Comparison of ENCODE assay signal across 10 cellular contexts in genomic region chr7:1668932-1669485, GRCh38. TPM values are rescaled to one million over a fixed set of nuclear protein-coding genes. Genes with fewer than 3 reads are reported as not detected.
DNase-seq lines count a peak whose midpoint lies in the region; ATAC-seq and TF ChIP-seq lines count a peak whose summit lies in the region.
"Had no signal": no experiment of that assay in that cellular context is flagged by ENCODE, and none has a peak within 500 bp of the region (broad histone marks: within the 10 kb centered on the region; RNA-seq: fewer than 3 reads in every experiment).

No MANE protein-coding gene starts in this region.

- H3K56ac ChIP-seq in mesendoderm (ENCODE audit: low read length), result peak overlapping the region; percentile 75

- 0 out of 2 replicates have a peak, but pooled peaks cover 5% of the 10 kb centered on the region for H3F3A ChIP-seq in GM23248 (ENCODE audit: insufficient read depth)

- no peaks in the 10 kb centered on the region for H3K79me1 ChIP-seq in mesendoderm (ENCODE audit: low read length)

- peak overlapping the region; percentile 5 for H3K18ac ChIP-seq in mesendoderm (ENCODE audit: low read length)

- POLR2A ChIA-PET in AG04449 (lab: Yijun Ruan, JAX), result interaction anchor here (0.5 kb wide), 1 partner anchor 506 kb away, joined by 3 read pairs; no protein-coding TSS in a partner anchor

- DNase-seq in AG04449 (ENCODE audit: low read depth, low spot score), result no peak
- peak; percentile 27 for DNase-seq in GM23248
- no peak for DNase-seq in central memory CD8-positive, alpha-beta T cell (ENCODE audit: low spot score in 2 of 2)
- DNase-seq in mesendoderm, result peak; percentile 45
- DNase-seq in NCI-H2171 treated with DMSO at 0.1 percent for 48 hours (lab: John Stamatoyannopoulos, UW), result no peak
- no peak for DNase-seq in cortex of kidney (lab: John Stamatoyannopoulos, UW)
- DNase-seq in 8988T, result no peak
- DNase-seq: NCI-H1694 treated with DMSO at 0.1 percent for 48 hours had no signal

- no peaks in the 10 kb centered on the region for H3K9me3 ChIP-seq in GM23248 (ENCODE audit: low read depth)

- no peak overlapping the region for H3K4ac ChIP-seq in mesendoderm (ENCODE audit: low read depth, low read length)

- H3K79me2 ChIP-seq in GM23248 (ENCODE audit: insufficient read depth), result no peaks in the 10 kb centered on the region
- H3K79me2 ChIP-seq in mesendoderm (ENCODE audit: control insufficient read depth, insufficient read depth, low read length), result no peaks in the 10 kb centered on the region

- peak overlapping the region; percentile 2 for H3K4me3 ChIP-seq in AG04449 (ENCODE audit: low read depth, low read length)
- H3K4me3 ChIP-seq in GM23248, result no peak overlapping the region
- no peak overlapping the region for H3K4me3 ChIP-seq in mesendoderm (ENCODE audit: low read length)

- peaks cover 13% of the 10 kb centered on the region for H3K4me1 Mint-ChIP-seq in central memory CD8-positive, alpha-beta T cell

- peak overlapping the region; percentile 59 for H3K4me3 Mint-ChIP-seq in central memory CD8-positive, alpha-beta T cell
- H3K4me3 Mint-ChIP-seq: T-helper 2 cell treated with Interferon-gamma antibody and Interleukin-4, amounts not matched to agents 5 μg/mL and 100 μg/mL, for 36 hours had no signal

- no peaks in the 10 kb centered on the region for H4K20me1 ChIP-seq in GM23248 (ENCODE audit: insufficient read depth)

- H3K9ac ChIP-seq in GM23248, result no peak overlapping the region
- peak overlapping the region; percentile 40 for H3K9ac ChIP-seq in mesendoderm (ENCODE audit: low read length)

- no peak overlapping the region for H4K8ac ChIP-seq in mesendoderm (ENCODE audit: low read depth, low read length)

- no peak overlapping the region for H2AK5ac ChIP-seq in mesendoderm (ENCODE audit: low read length)

- H3K27ac Mint-ChIP-seq in central memory CD8-positive, alpha-beta T cell (ENCODE audit: low read depth), result no peak overlapping the region
- H3K27ac Mint-ChIP-seq: T-helper 2 cell treated with Interferon-gamma antibody and Interleukin-4, amounts not matched to agents 5 μg/mL and 100 μg/mL, for 36 hours had no signal

- H3K4me1 ChIP-seq in GM23248 (ENCODE audit: insufficient read depth) (no peaks in the 10 kb centered on the region), mesendoderm (ENCODE audit: control insufficient read depth, low read depth, low read length) (no peaks in the 10 kb centered on the region)

- H3K27me3 ChIP-seq in GM23248 (replicated peaks; ENCODE audit: insufficient read depth) (peaks cover 4% of the 10 kb centered on the region; the same call in 1 of the 2 replicates), mesendoderm (ENCODE audit: insufficient read depth, low read length, poor library complexity) (peaks cover 34% of the 10 kb centered on the region)

- no peak for ATAC-seq in central memory CD8-positive, alpha-beta T cell (replicated peaks; ENCODE audit: extremely low read depth, poor library complexity, severe bottlenecking)
- no peak for ATAC-seq in GM21515 (IDR thresholded peaks at IDR 0.05; ENCODE audit: unreplicated experiment)

- H3K36me3 ChIP-seq in GM23248 (ENCODE audit: low read depth), result no peaks in the 10 kb centered on the region
- no peaks in the 10 kb centered on the region for H3K36me3 ChIP-seq in mesendoderm (ENCODE audit: control insufficient read depth, insufficient read depth, low read length)

- in situ Hi-C loops in GM23248 (cut with MboI), result no loop called here

- H3K9me3 Mint-ChIP-seq in central memory CD8-positive, alpha-beta T cell, result no peaks in the 10 kb centered on the region
- H3K9me3 Mint-ChIP-seq: T-helper 2 cell treated with Interferon-gamma antibody and Interleukin-4, amounts not matched to agents 5 μg/mL and 100 μg/mL, for 36 hours had no signal

- peaks cover 36% of the 10 kb centered on the region for H3K27me3 Mint-ChIP-seq in central memory CD8-positive, alpha-beta T cell

- CTCF ChIA-PET in AG04449 (lab: Yijun Ruan, JAX), result interaction anchor here (1.0 to 1.6 kb wide), 6 partner anchors 30 to 679 kb away, joined by 3 to 6 read pairs (median 4); no protein-coding TSS in a partner anchor

- no peak overlapping the region for H2BK15ac ChIP-seq in mesendoderm (replicated peaks; ENCODE audit: low read depth)

- H3K4me2 ChIP-seq in GM23248 (ENCODE audit: unreplicated experiment) (no peak overlapping the region), mesendoderm (ENCODE audit: low read length) (peak overlapping the region; percentile 55)

- H3K27ac ChIP-seq in GM23248 (no peak overlapping the region), mesendoderm (ENCODE audit: low read depth, low read length) (no peak overlapping the region)

- H2BK5ac ChIP-seq in mesendoderm (ENCODE audit: low read length), result no peak overlapping the region

- peaks cover 2% of the 10 kb centered on the region for H3K36me3 Mint-ChIP-seq in central memory CD8-positive, alpha-beta T cell (ENCODE audit: insufficient read depth)

- no peak overlapping the region for H3K23ac ChIP-seq in mesendoderm (ENCODE audit: low read length)

- H4K5ac ChIP-seq in mesendoderm (ENCODE audit: low read length), result no peak overlapping the region

- H2AFZ ChIP-seq in GM23248, result no peak overlapping the region

- H2BK120ac ChIP-seq in mesendoderm (ENCODE audit: low read depth, low read length), result no peak overlapping the region

- no peaks in the 10 kb centered on the region for H3K9me2 ChIP-seq in GM23248 (ENCODE audit: insufficient read depth)

- no peak for TF ChIP-seq CTCF in AG04449 (IDR thresholded peaks at IDR 0.05; ENCODE audit: insufficient read depth, low read length, missing control alignments)

- 47 to 54% methylated on average over 23 to 43 of the region's 43 CpGs for WGBS in GM23248 (ENCODE audit: low coverage in 1 of 2, low lambda C conversion rate in 2 of 2, missing lambda C conversion rate in 2 of 2), 2 experiments
- whole genome bisulfite sequencing in mesendoderm (ENCODE audit: extremely low coverage, insufficient coverage, low lambda C conversion rate), result no CpG with 5 or more reads among the region's 43 CpGs

RNA-seq across cellular contexts. Expression of gene ELFN1, which starts 1.1 kb away (rescaled TPM):
- 5.1 and 6.2 TPM in 2 replicates for total RNA-seq in GM23248 (2014; rRNA removed; shearing (Covaris generic))
- polyA plus RNA-seq in GM23248 (2016; fragmentation: Nextera tagmentation; extraction: Ambion mirVana), result 0.13 and 0.19 TPM in 2 replicates
- polyA plus RNA-seq in mesendoderm (2013, experiment 1 of 2), result 0.86 TPM
- 0.85 TPM for polyA plus RNA-seq in mesendoderm (2013, experiment 2 of 2)

Comparison
In these comparisons a context has a peak if more than half of its experiments do, and no peak if none do; other contexts are left out.
1. DNase-seq: peak in GM23248 (single experiment) and mesendoderm (single experiment); none in AG04449 (single experiment), central memory CD8-positive, alpha-beta T cell (0 of 2), NCI-H2171 treated with DMSO at 0.1 percent for 48 hours (single experiment), cortex of kidney (single experiment) and 8988T (single experiment).